In genomic region chr2:237695201-237695780, GRCh38 we compare ENCODE assay signal across 8 cellular contexts.
DNase-seq lines count a peak whose midpoint lies in the region; ATAC-seq and TF ChIP-seq lines count a peak whose summit lies in the region.

No MANE protein-coding gene starts in this region.

- H3K9me3 ChIP-seq in ascending aorta (no peaks in the 10 kb centered on the region), liver (ENCODE audit: control insufficient read depth in 4 of 4, low read length in 3 of 4) (no peaks in the 10 kb centered on the region)

- H3K9ac ChIP-seq in liver (ENCODE audit: low read depth in 1 of 2, low read length in 2 of 2): no peak overlapping the region

- ATAC-seq in omental fat pad (ENCODE audit: low FRiP score): no peak

- H3K27me3 ChIP-seq in ascending aorta: no peaks in the 10 kb centered on the region
- no peaks in the 10 kb centered on the region for H3K27me3 ChIP-seq in liver (ENCODE audit: control insufficient read depth in 4 of 4, insufficient read depth in 4 of 4, low read length in 3 of 4)

- peak overlapping the region; percentile 78 to 86 for H3K4me3 ChIP-seq in ascending aorta
- H3K4me3 ChIP-seq in liver (ENCODE audit: low read depth in 1 of 3, low read length in 3 of 3): no peak overlapping the region

- TF ChIP-seq CTCF in ascending aorta (IDR thresholded peaks at IDR 0.05) (no peak), liver (IDR thresholded peaks at IDR 0.05; ENCODE audit: low read depth, low read length, missing input control) (no peak), omental fat pad (IDR thresholded peaks at IDR 0.05) (no peak)

- H3K4me1 ChIP-seq in ascending aorta: peaks cover 26 to 70% of the 10 kb centered on the region in 2 donors
- peaks cover 4 to 42% (median 18%) of the 10 kb centered on the region in 4 donors for H3K4me1 ChIP-seq in liver (ENCODE audit: control insufficient read depth in 4 of 4, insufficient read depth in 4 of 4, low read length in 3 of 4)

- intact Hi-C loops in ascending aorta (cut with DNase I): loop anchor here (2.0 to 10.0 kb wide), 3 partner anchors 50 to 190 kb away; no protein-coding TSS in a partner anchor

- 57% methylated on average over 7 of the region's 7 CpGs for WGBS in liver

- H3K36me3 ChIP-seq in ascending aorta (no peaks in the 10 kb centered on the region), liver (ENCODE audit: control insufficient read depth in 4 of 4, insufficient read depth in 3 of 4, low read depth in 1 of 4, low read length in 3 of 4) (no peaks in the 10 kb centered on the region)

- no peak for TF ChIP-seq RAD21 in liver (IDR thresholded peaks at IDR 0.05)

- H3K27ac ChIP-seq in ascending aorta (peak overlapping the region; percentile 97 to 99), liver (ENCODE audit: low read depth in 1 of 2, low read length in 2 of 2) (peak overlapping the region; percentile 52 to 61)

- peak; percentile 27 for DNase-seq in NCI-H1436 (lab: John Stamatoyannopoulos, UW)
- DNase-seq in NCI-H1436 treated with DMSO at 0.1 percent for 48 hours (lab: John Stamatoyannopoulos, UW): no peak
- DNase-seq in NAMALWA (ENCODE audit: low spot score): peak; percentile 71
- peak in 1 of 2 donors; percentile 73 for DNase-seq in ascending aorta (ENCODE audit: low spot score in 2 of 2)
- no peak for DNase-seq in COLO668 (lab: John Stamatoyannopoulos, UW; ENCODE audit: unreplicated experiment)
- no peak for DNase-seq in mesenteric fat pad (ENCODE audit: low spot score)
- no peak for DNase-seq in omental fat pad (ENCODE audit: low spot score)

TF ChIP-seq in liver, 16 proteins besides CTCF, POLR2A, EP300 and RAD21:
- no peak for TF ChIP-seq YY1 (IDR thresholded peaks at IDR 0.05)

Comparison
In these comparisons a context has a peak if more than half of its experiments do, and no peak if none do; other contexts are left out.
1. DNase-seq: peak in NCI-H1436 (single experiment) and NAMALWA (single experiment); none in NCI-H1436 treated with DMSO at 0.1 percent for 48 hours (single experiment), COLO668 (single experiment), mesenteric fat pad (single experiment) and omental fat pad (single experiment).
2. H3K4me3 ChIP-seq: peak in ascending aorta (2 of 2); none in liver (0 of 3).